In the genomic region with DNA sequence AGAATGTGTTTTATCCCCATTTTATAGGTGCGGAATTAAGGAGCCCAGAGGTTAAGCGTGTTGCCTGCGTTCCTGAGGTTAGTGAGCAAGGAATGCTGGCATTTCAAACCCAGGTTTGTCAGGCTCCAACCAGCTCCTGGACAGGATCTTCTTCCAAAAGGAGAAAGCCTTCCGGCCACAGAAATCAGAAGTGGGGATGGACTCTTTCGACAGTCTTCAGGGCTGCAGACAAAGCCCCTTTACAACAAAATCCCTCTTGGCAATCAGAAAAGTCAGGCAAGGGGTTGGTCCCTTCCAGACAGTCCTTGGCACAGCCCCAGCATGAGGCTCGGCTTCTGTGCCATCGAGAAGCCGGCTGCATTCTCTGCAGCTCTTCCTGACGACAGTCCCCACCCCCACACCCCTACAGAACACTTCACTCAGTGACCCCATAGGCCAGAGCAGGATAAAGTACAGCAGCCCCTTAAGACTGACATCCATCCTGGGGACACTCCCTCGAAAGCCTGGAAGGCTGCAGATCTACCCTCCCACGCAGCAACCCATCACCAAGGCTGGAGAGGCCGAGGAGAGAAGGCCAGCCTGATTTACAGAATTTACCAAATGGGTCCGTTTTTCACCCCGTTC, we compare ENCODE assay signal across 12 cellular contexts.
A peak's percentile ranks its signal among the peaks of the same experiment; 100 is the strongest.
DNase-seq lines count a peak whose midpoint lies in the region; ATAC-seq and TF ChIP-seq lines count a peak whose summit lies in the region.
"Had no signal": no experiment of that assay in that cellular context is flagged by ENCODE, and none has a peak within 500 bp of the region (broad histone marks: within the 10 kb centered on the region; RNA-seq: fewer than 3 reads in every experiment).

No MANE protein-coding gene starts in this region.

- in situ Hi-C loops in transverse colon (cut with MboI; ENCODE audit: low pct_ligation_motif_present in 1 of 4, low pct_unique_long_range_greater_than_20kb in 1 of 4, low sequenced_read_pairs in 3 of 4) = no loop called here

- peaks cover 31% of the 10 kb centered on the region for H4K20me1 ChIP-seq in osteoblast (ENCODE audit: insufficient read depth, low read length)

- peaks cover 69% of the 10 kb centered on the region for H3K79me2 ChIP-seq in osteoblast (ENCODE audit: insufficient read depth, low read length)

- H3K4me2 ChIP-seq in osteoblast (ENCODE audit: insufficient read depth, low read length) = no peak overlapping the region

- peaks cover 44 to 66% (median 53%) of the 10 kb centered on the region in 4 donors for H3K4me1 ChIP-seq in transverse colon
- peaks cover 13% of the 10 kb centered on the region for H3K4me1 ChIP-seq in osteoblast (ENCODE audit: insufficient read depth, low read length)

- no peak for TF ChIP-seq POLR2A in transverse colon (IDR thresholded peaks at IDR 0.05)

- H3K36me3 ChIP-seq in transverse colon (no peaks in the 10 kb centered on the region), osteoblast (ENCODE audit: insufficient read depth, low read length) (peaks cover 3% of the 10 kb centered on the region)

- intact Hi-C loops in transverse colon (cut with DNase I; ENCODE audit: low total_unique reads) = loop anchor here (10.0 kb wide), 1 partner anchor 81 kb away; a partner anchor contains a TSS

- H3K4me3 ChIP-seq in fibroblast of pulmonary artery (replicated peaks; ENCODE audit: low read depth, low read length) = no peak overlapping the region
- no peak overlapping the region for H3K4me3 ChIP-seq in transverse colon
- H3K4me3 ChIP-seq in osteoblast (ENCODE audit: insufficient read depth, low read length) = no peak overlapping the region
- H3K4me3 ChIP-seq: body of pancreas had no signal

- WGBS in transverse colon (ENCODE audit: low coverage in 1 of 2), 2 donors = 74% methylated on average over 14 of the region's 14 CpGs; no CpG with 5 or more reads in 1 of the 2 donors

- ATAC-seq in HG02642 (IDR thresholded peaks at IDR 0.05; ENCODE audit: poor library complexity, unreplicated experiment) = no peak
- ATAC-seq: body of pancreas had no signal

- H2AFZ ChIP-seq in osteoblast (ENCODE audit: low read length) = no peak overlapping the region

- no peak for TF ChIP-seq EP300 in transverse colon (IDR thresholded peaks at IDR 0.05; ENCODE audit: low read depth)

- H3K27ac ChIP-seq in transverse colon (peak overlapping the region; percentile 69 to 88 (median 78)), osteoblast (ENCODE audit: low read depth, low read length) (no peak overlapping the region)

- no peaks in the 10 kb centered on the region for H3K9me3 ChIP-seq in transverse colon
- H3K9me3 ChIP-seq in osteoblast (ENCODE audit: low read depth, low read length) = no peaks in the 10 kb centered on the region
- H3K9me3 ChIP-seq: body of pancreas had no signal

- H3K27me3 ChIP-seq in transverse colon = no peaks in the 10 kb centered on the region
- no peaks in the 10 kb centered on the region for H3K27me3 ChIP-seq in osteoblast (ENCODE audit: insufficient read depth, low read length)
- H3K27me3 ChIP-seq: body of pancreas had no signal

- DNase-seq in NCI-H1694 treated with DMSO at 0.1 percent for 48 hours (lab: John Stamatoyannopoulos, UW) (peak; percentile 14), NCI-H1694 (lab: John Stamatoyannopoulos, UW) (no peak), fibroblast of pulmonary artery (ENCODE audit: low read depth) (peak; percentile 53), midbrain (lab: John Stamatoyannopoulos, UW) (peak; percentile 34), transverse colon (no peak), osteoblast (ENCODE audit: insufficient read length, low spot score, missing footprints) (no peak)
- no peak for DNase-seq in activated CD4-positive, alpha-beta T cell treated with anti-CD3 and anti-CD28 coated beads, Interleukin-2, amount 50 U/mL, for 48 hours
- DNase-seq: 8988T; activated CD8-positive, alpha-beta memory T cell treated with anti-CD3 and anti-CD28 coated beads, Interleukin-2, amount 50 U/mL, for 48 hours; body of pancreas; DMS79 had no signal

- TF ChIP-seq CTCF in fibroblast of pulmonary artery (IDR thresholded peaks at IDR 0.05; ENCODE audit: low read length, missing control alignments) (no peak), transverse colon (IDR thresholded peaks at IDR 0.05) (no peak), osteoblast (IDR thresholded peaks at IDR 0.05; ENCODE audit: extremely low read depth, low read depth, low read length) (no peak)

Comparison
In these comparisons a context has a peak if more than half of its experiments do, and no peak if none do; other contexts are left out.
1. DNase-seq: peak in NCI-H1694 treated with DMSO at 0.1 percent for 48 hours (single experiment), fibroblast of pulmonary artery (single experiment) and midbrain (single experiment); none in NCI-H1694 (single experiment), transverse colon (single experiment), activated CD4-positive, alpha-beta T cell treated with anti-CD3 and anti-CD28 coated beads, Interleukin-2, amount 50 U/mL, for 48 hours (0 of 2) and osteoblast (single experiment).